In the genomic region with DNA sequence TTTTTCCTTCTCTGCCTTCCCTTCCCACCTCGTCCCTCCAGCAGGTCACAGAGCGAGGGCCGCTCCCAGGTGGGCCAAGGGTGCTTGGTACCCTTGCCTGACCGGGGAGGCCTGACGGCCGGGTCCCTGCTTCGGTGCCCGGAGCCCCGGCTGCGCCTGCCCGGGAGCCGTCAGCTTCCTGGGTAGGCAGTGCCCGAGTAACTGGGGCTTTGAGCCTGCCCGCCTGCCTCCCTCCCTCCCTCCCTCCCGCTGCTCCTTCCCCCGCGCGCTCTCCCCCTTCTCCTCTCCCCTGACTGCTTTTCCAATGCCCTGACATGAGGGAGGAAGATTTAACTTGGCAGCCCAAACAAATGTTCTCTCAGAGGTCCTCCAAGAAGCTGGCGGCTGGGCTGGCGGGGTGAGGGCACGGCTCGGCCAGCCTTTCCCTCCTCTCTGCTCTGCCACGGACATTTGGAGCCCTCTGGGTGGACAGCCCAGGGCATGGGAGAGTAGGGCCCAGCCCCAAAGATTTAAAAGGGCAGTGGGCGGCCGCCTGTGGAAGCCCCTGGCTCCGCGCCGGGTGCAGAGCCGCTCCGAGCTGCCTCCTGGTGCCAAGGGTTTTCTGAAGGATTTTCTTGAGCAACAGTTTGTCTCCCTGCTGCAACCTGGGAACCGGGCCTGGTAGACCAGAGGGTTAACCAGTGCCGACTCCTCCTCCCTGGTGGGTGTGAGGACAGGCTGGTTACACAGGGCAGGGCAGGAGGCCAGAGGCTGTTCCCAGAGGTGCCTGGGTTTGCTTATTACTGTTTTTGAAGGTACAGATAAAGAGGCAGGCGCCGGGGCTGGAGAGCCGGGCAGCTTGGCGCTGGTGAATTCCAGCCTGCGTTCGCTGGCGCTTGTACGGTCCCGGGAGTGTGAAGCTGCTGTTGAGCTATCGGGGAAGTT, we compare ENCODE assay signal across 1 cellular context.
TF ChIP-seq lines count a peak whose summit lies in the region.

No MANE protein-coding gene starts in this region.

TF ChIP-seq in HepG2, 621 proteins besides CTCF, POLR2A, EP300 and RAD21 (continued from another document and continues in another):
- TF ChIP-seq, protein P1, sequence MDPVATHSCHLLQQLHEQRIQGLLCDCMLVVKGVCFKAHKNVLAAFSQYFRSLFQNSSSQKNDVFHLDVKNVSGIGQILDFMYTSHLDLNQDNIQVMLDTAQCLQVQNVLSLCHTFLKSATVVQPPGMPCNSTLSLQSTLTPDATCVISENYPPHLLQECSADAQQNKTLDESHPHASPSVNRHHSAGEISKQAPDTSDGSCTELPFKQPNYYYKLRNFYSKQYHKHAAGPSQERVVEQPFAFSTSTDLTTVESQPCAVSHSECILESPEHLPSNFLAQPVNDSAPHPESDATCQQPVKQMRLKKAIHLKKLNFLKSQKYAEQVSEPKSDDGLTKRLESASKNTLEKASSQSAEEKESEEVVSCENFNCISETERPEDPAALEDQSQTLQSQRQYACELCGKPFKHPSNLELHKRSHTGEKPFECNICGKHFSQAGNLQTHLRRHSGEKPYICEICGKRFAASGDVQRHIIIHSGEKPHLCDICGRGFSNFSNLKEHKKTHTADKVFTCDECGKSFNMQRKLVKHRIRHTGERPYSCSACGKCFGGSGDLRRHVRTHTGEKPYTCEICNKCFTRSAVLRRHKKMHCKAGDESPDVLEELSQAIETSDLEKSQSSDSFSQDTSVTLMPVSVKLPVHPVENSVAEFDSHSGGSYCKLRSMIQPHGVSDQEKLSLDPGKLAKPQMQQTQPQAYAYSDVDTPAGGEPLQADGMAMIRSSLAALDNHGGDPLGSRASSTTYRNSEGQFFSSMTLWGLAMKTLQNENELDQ (CRISPR knock-in tag; IDR thresholded peaks at IDR 0.05; ENCODE audit: borderline replicate concordance), result no peak
- TF ChIP-seq, protein P2, sequence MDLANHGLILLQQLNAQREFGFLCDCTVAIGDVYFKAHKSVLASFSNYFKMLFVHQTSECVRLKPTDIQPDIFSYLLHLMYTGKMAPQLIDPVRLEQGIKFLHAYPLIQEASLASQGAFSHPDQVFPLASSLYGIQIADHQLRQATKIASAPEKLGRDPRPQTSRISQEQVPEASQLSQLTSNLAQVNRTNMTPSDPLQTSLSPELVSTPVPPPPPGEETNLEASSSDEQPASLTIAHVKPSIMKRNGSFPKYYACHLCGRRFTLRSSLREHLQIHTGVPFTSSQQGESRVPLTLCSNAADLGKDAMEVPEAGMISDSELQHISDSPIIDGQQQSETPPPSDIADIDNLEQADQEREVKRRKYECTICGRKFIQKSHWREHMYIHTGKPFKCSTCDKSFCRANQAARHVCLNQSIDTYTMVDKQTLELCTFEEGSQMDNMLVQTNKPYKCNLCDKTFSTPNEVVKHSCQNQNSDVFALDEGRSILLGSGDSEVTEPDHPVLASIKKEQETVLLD (CRISPR knock-in tag; IDR thresholded peaks at IDR 0.05; ENCODE audit: low read depth), result no peak
- TF ChIP-seq ZNF878 (CRISPR knock-in tag; IDR thresholded peaks at IDR 0.05) (no peak), ZNF30 (CRISPR knock-in tag; IDR thresholded peaks at IDR 0.05) (0 out of 2 replicates have a peak, but pooled peaks have one; percentile 45), ATF7-NPFF (CRISPR knock-in tag; IDR thresholded peaks at IDR 0.05; ENCODE audit: low read depth) (no peak), ZNF441 (CRISPR knock-in tag; IDR thresholded peaks at IDR 0.05; ENCODE audit: borderline replicate concordance) (0 out of 2 replicates have a peak, but pooled peaks have one; percentile 33), NKX3-1 (CRISPR knock-in tag; IDR thresholded peaks at IDR 0.05) (no peak), KDM5A (IDR thresholded peaks at IDR 0.05; ENCODE audit: borderline replicate concordance, low read length) (peak; percentile 25; the same call in 1 of the 2 replicates), SOX6 (IDR thresholded peaks at IDR 0.05) (no peak), SOX6 (CRISPR knock-in tag; IDR thresholded peaks at IDR 0.05) (peak; percentile 54; the same call in 1 of the 2 replicates), ARID2 (CRISPR knock-in tag; IDR thresholded peaks at IDR 0.05; ENCODE audit: borderline replicate concordance) (no peak), ZNF337 (CRISPR knock-in tag; IDR thresholded peaks at IDR 0.05; ENCODE audit: borderline replicate concordance, low read depth) (no peak), ATAD3A (CRISPR knock-in tag; IDR thresholded peaks at IDR 0.05) (no peak), HDAC1 (CRISPR knock-in tag; IDR thresholded peaks at IDR 0.05) (0 out of 2 replicates have a peak, but pooled peaks have one; percentile 32), ZNF205 (CRISPR knock-in tag; IDR thresholded peaks at IDR 0.05) (0 out of 2 replicates have a peak, but pooled peaks have one; percentile 19), TOPORS (CRISPR knock-in tag; IDR thresholded peaks at IDR 0.05) (no peak), SP1 (IDR thresholded peaks at IDR 0.05) (no peak), SP1 (CRISPR knock-in tag; IDR thresholded peaks at IDR 0.05) (no peak), HES4 (CRISPR knock-in tag; IDR thresholded peaks at IDR 0.05; ENCODE audit: borderline replicate concordance) (no peak), ZFAT (CRISPR knock-in tag; conservative IDR thresholded peaks at IDR 0.05) (no peak), RARA (CRISPR knock-in tag; IDR thresholded peaks at IDR 0.05) (0 out of 2 replicates have a peak, but pooled peaks have one; percentile 15), ZSCAN29 (CRISPR knock-in tag; conservative IDR thresholded peaks at IDR 0.05) (no peak), ZEB1 (IDR thresholded peaks at IDR 0.05; ENCODE audit: insufficient replicate concordance, low read depth) (peak; percentile 59), KLF15 (CRISPR knock-in tag; IDR thresholded peaks at IDR 0.05; ENCODE audit: borderline replicate concordance) (no peak), RBM22 (optimal IDR thresholded peaks at IDR 0.05; ENCODE audit: low read length) (no peak), DMAP1 (CRISPR knock-in tag; IDR thresholded peaks at IDR 0.05) (no peak; the same call in 1 of the 2 replicates), GTF3A (CRISPR knock-in tag; conservative IDR thresholded peaks at IDR 0.05) (no peak), ZNF138 (CRISPR knock-in tag; IDR thresholded peaks at IDR 0.05; ENCODE audit: low read depth) (no peak), ZNF891 (CRISPR knock-in tag; IDR thresholded peaks at IDR 0.05) (peak; percentile 35; the same call in 1 of the 2 replicates), ZNF451 (CRISPR knock-in tag; IDR thresholded peaks at IDR 0.05) (no peak), ZNF792 (CRISPR knock-in tag; IDR thresholded peaks at IDR 0.05) (no peak), KAT8 (CRISPR knock-in tag; IDR thresholded peaks at IDR 0.05) (no peak; the same call in 1 of the 2 replicates), SMAD9 (CRISPR knock-in tag; IDR thresholded peaks at IDR 0.05) (no peak), PRMT3 (CRISPR knock-in tag; IDR thresholded peaks at IDR 0.05; ENCODE audit: borderline replicate concordance, low read depth) (no peak), ZNF75D (CRISPR knock-in tag; IDR thresholded peaks at IDR 0.05; ENCODE audit: borderline replicate concordance) (no peak), SOX13 (IDR thresholded peaks at IDR 0.05) (no peak), SOX13 (CRISPR knock-in tag; conservative IDR thresholded peaks at IDR 0.05 in 1 of 2, IDR thresholded peaks at IDR 0.05 in 1 of 2) (no peak), ZNF569 (CRISPR knock-in tag; IDR thresholded peaks at IDR 0.05; ENCODE audit: borderline replicate concordance) (no peak)
- TF ChIP-seq, protein P3, sequence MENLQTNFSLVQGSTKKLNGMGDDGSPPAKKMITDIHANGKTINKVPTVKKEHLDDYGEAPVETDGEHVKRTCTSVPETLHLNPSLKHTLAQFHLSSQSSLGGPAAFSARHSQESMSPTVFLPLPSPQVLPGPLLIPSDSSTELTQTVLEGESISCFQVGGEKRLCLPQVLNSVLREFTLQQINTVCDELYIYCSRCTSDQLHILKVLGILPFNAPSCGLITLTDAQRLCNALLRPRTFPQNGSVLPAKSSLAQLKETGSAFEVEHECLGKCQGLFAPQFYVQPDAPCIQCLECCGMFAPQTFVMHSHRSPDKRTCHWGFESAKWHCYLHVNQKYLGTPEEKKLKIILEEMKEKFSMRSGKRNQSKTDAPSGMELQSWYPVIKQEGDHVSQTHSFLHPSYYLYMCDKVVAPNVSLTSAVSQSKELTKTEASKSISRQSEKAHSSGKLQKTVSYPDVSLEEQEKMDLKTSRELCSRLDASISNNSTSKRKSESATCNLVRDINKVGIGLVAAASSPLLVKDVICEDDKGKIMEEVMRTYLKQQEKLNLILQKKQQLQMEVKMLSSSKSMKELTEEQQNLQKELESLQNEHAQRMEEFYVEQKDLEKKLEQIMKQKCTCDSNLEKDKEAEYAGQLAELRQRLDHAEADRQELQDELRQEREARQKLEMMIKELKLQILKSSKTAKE (CRISPR knock-in tag; IDR thresholded peaks at IDR 0.05; ENCODE audit: borderline replicate concordance), result no peak
- TF ChIP-seq, protein P4, sequence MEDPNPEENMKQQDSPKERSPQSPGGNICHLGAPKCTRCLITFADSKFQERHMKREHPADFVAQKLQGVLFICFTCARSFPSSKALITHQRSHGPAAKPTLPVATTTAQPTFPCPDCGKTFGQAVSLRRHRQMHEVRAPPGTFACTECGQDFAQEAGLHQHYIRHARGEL (CRISPR knock-in tag; IDR thresholded peaks at IDR 0.05), result no peak
- TF ChIP-seq, protein P5, sequence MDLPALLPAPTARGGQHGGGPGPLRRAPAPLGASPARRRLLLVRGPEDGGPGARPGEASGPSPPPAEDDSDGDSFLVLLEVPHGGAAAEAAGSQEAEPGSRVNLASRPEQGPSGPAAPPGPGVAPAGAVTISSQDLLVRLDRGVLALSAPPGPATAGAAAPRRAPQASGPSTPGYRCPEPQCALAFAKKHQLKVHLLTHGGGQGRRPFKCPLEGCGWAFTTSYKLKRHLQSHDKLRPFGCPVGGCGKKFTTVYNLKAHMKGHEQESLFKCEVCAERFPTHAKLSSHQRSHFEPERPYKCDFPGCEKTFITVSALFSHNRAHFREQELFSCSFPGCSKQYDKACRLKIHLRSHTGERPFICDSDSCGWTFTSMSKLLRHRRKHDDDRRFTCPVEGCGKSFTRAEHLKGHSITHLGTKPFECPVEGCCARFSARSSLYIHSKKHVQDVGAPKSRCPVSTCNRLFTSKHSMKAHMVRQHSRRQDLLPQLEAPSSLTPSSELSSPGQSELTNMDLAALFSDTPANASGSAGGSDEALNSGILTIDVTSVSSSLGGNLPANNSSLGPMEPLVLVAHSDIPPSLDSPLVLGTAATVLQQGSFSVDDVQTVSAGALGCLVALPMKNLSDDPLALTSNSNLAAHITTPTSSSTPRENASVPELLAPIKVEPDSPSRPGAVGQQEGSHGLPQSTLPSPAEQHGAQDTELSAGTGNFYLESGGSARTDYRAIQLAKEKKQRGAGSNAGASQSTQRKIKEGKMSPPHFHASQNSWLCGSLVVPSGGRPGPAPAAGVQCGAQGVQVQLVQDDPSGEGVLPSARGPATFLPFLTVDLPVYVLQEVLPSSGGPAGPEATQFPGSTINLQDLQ (CRISPR knock-in tag; IDR thresholded peaks at IDR 0.05), result no peak
- TF ChIP-seq, protein P6, sequence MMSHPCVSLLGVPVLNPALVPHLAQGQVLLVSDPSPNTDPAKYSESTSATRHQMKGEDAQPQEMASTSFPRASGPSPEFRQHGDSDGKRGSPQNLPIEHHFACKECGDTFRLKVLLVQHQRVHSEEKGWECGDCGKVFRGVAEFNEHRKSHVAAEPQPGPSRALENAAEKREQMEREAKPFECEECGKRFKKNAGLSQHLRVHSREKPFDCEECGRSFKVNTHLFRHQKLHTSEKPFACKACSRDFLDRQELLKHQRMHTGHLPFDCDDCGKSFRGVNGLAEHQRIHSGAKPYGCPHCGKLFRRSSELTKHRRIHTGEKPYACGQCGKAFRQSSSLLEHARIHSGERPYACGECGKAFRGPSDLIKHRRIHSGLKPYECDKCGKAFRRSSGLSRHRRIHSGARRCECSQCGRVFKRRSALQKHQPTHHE (CRISPR knock-in tag; IDR thresholded peaks at IDR 0.05; ENCODE audit: borderline replicate concordance), result no peak
- TF ChIP-seq, protein P7, sequence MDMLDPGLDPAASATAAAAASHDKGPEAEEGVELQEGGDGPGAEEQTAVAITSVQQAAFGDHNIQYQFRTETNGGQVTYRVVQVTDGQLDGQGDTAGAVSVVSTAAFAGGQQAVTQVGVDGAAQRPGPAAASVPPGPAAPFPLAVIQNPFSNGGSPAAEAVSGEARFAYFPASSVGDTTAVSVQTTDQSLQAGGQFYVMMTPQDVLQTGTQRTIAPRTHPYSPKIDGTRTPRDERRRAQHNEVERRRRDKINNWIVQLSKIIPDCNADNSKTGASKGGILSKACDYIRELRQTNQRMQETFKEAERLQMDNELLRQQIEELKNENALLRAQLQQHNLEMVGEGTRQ (IDR thresholded peaks at IDR 0.05; ENCODE audit: low read depth, low read length), result no peak
- TF ChIP-seq, protein P7 (CRISPR knock-in tag; IDR thresholded peaks at IDR 0.05; ENCODE audit: borderline replicate concordance), result no peak
